18 cellular contexts compared by ENCODE assay signal in genomic region chr19:39321832-39322176, GRCh38. TPM values are rescaled to one million over a fixed set of nuclear protein-coding genes. Genes with fewer than 3 reads are reported as not detected.
DNase-seq lines count a peak whose midpoint lies in the region; ATAC-seq and TF ChIP-seq lines count a peak whose summit lies in the region.
"Had no signal": no experiment of that assay in that cellular context is flagged by ENCODE, and none has a peak within 500 bp of the region (broad histone marks: within the 10 kb centered on the region; RNA-seq: fewer than 3 reads in every experiment).

No MANE protein-coding gene starts in this region.

- H3K4me3 ChIP-seq in neutrophil (ENCODE audit: low read depth in 1 of 2, low read length in 1 of 2), result peak overlapping the region; percentile 41 to 43

- no peak for ATAC-seq in central memory CD8-positive, alpha-beta T cell (replicated peaks; ENCODE audit: extremely low read depth, poor library complexity, severe bottlenecking)
- ATAC-seq in sciatic nerve, result no peak
- no peak for ATAC-seq in HG03521 (IDR thresholded peaks at IDR 0.05; ENCODE audit: unreplicated experiment)

- H3K27ac Mint-ChIP-seq in T-helper 2 cell treated with Interferon-gamma antibody and Interleukin-4, amounts not matched to agents 5 μg/mL and 100 μg/mL, for 36 hours, result no peak overlapping the region
- H3K27ac Mint-ChIP-seq in IgD-negative memory B cell, result peak overlapping the region in 1 of 3 donors; percentile 55
- peak overlapping the region; percentile 82 for H3K27ac Mint-ChIP-seq in central memory CD8-positive, alpha-beta T cell (ENCODE audit: low read depth)

- H3K9me3 ChIP-seq in neutrophil, result no peaks in the 10 kb centered on the region
- H3K9me3 ChIP-seq: thyroid gland had no signal

- peaks cover 42% of the 10 kb centered on the region for H3K36me3 ChIP-seq in neutrophil
- H3K36me3 ChIP-seq: thyroid gland had no signal

- no peak for TF ChIP-seq CTCF in neutrophil (IDR thresholded peaks at IDR 0.05)

- H3K9me3 Mint-ChIP-seq in T-helper 2 cell treated with Interferon-gamma antibody and Interleukin-4, amounts not matched to agents 5 μg/mL and 100 μg/mL, for 36 hours, result no peaks in the 10 kb centered on the region
- no peaks in the 10 kb centered on the region for H3K9me3 Mint-ChIP-seq in IgD-negative memory B cell
- H3K9me3 Mint-ChIP-seq in central memory CD8-positive, alpha-beta T cell, result no peaks in the 10 kb centered on the region

- DNase-seq in T-helper 2 cell treated with Interferon-gamma antibody and Interleukin-4, amounts not matched to agents 5 μg/mL and 100 μg/mL, for 36 hours (ENCODE audit: low spot score), result no peak
- no peak for DNase-seq in T-helper 2 cell
- no peak for DNase-seq in central memory CD8-positive, alpha-beta T cell (ENCODE audit: low spot score in 2 of 2)
- DNase-seq in sciatic nerve (ENCODE audit: low spot score), result no peak
- DNase-seq in DMS114 treated with DMSO at 0.1 percent for 48 hours (lab: John Stamatoyannopoulos, UW; ENCODE audit: unreplicated experiment), result no peak
- DNase-seq: caudate nucleus; DND-41; midbrain; MV-4-11; NCI-H2081 treated with DMSO at 0.1 percent for 48 hours; NCI-H510A treated with DMSO at 0.1 percent for 48 hours; stimulated activated CD4-positive, alpha-beta T cell treated with anti-CD3 and anti-CD28 coated beads, Interleukin-4, amount 100 ng/mL, for 1 hour; thyroid gland had no signal

- H3K27me3 Mint-ChIP-seq in T-helper 2 cell treated with Interferon-gamma antibody and Interleukin-4, amounts not matched to agents 5 μg/mL and 100 μg/mL, for 36 hours (ENCODE audit: low read depth), result peaks cover 7% of the 10 kb centered on the region
- peaks cover 10% of the 10 kb centered on the region for H3K27me3 Mint-ChIP-seq in IgD-negative memory B cell
- H3K27me3 Mint-ChIP-seq in central memory CD8-positive, alpha-beta T cell, result no peaks in the 10 kb centered on the region

- no peak overlapping the region for H3K27ac ChIP-seq in neutrophil
- H3K27ac ChIP-seq: parathyroid adenoma, thyroid gland had no signal

- peaks cover 5% of the 10 kb centered on the region for H3K36me3 Mint-ChIP-seq in T-helper 2 cell treated with Interferon-gamma antibody and Interleukin-4, amounts not matched to agents 5 μg/mL and 100 μg/mL, for 36 hours (ENCODE audit: low read depth)
- H3K36me3 Mint-ChIP-seq in IgD-negative memory B cell, result peaks cover 4% of the 10 kb centered on the region
- H3K36me3 Mint-ChIP-seq in central memory CD8-positive, alpha-beta T cell (ENCODE audit: insufficient read depth), result peaks cover 12% of the 10 kb centered on the region

- peaks cover 21 to 38% of the 10 kb centered on the region in 2 experiments for H3K4me1 ChIP-seq in neutrophil (ENCODE audit: control insufficient read depth in 1 of 2, insufficient read depth in 1 of 2, low read depth in 1 of 2, low read length in 1 of 2)

- H3K4me3 Mint-ChIP-seq in T-helper 2 cell treated with Interferon-gamma antibody and Interleukin-4, amounts not matched to agents 5 μg/mL and 100 μg/mL, for 36 hours, result peak overlapping the region; percentile 72
- H3K4me3 Mint-ChIP-seq in IgD-negative memory B cell, result peak overlapping the region in 3 of 4 donors; percentile 76 to 88 (median 83)
- peak overlapping the region; percentile 82 for H3K4me3 Mint-ChIP-seq in central memory CD8-positive, alpha-beta T cell

- H3K27me3 ChIP-seq in neutrophil, result peaks cover 38% of the 10 kb centered on the region
- H3K27me3 ChIP-seq: thyroid gland had no signal

- intact Hi-C loops in sciatic nerve (cut with DNase I), result no loop called here

- H3K4me1 Mint-ChIP-seq in T-helper 2 cell treated with Interferon-gamma antibody and Interleukin-4, amounts not matched to agents 5 μg/mL and 100 μg/mL, for 36 hours (ENCODE audit: low read depth), result peaks cover 16% of the 10 kb centered on the region
- peaks cover 0 to 16% (median 9%) of the 10 kb centered on the region in 3 donors for H3K4me1 Mint-ChIP-seq in IgD-negative memory B cell
- H3K4me1 Mint-ChIP-seq in central memory CD8-positive, alpha-beta T cell, result peaks cover 35% of the 10 kb centered on the region

RNA-seq across cellular contexts. Expression of gene LRFN1, which starts 1.1 kb away (rescaled TPM):
- polyA plus RNA-seq in IgD-negative memory B cell, result 2.2 TPM
- 1.3 TPM for total RNA-seq in sciatic nerve

RNA-seq across cellular contexts. Expression of gene GMFG, which starts 14.0 kb away (rescaled TPM):
- 719 TPM for polyA plus RNA-seq in IgD-negative memory B cell
- total RNA-seq in sciatic nerve, result 51.2 TPM
- total RNA-seq: A172 had no signal

RNA-seq across cellular contexts. Expression of gene SAMD4B, which starts 20.4 kb away (rescaled TPM):
- 22.2 TPM for polyA plus RNA-seq in IgD-negative memory B cell
- total RNA-seq in sciatic nerve, result 139 TPM

RNA-seq across cellular contexts. Expression of gene IFNL1, which starts 25.6 kb away (rescaled TPM):
- polyA plus RNA-seq in IgD-negative memory B cell, result not detected
- total RNA-seq in sciatic nerve, result not detected
- total RNA-seq: A172, thyroid gland had no signal

RNA-seq across cellular contexts. Expression of gene IFNL2, which starts 53.6 kb away (rescaled TPM):
- not detected for polyA plus RNA-seq in IgD-negative memory B cell
- total RNA-seq in sciatic nerve, result not detected
- total RNA-seq: A172, thyroid gland had no signal
